In the genomic region with DNA sequence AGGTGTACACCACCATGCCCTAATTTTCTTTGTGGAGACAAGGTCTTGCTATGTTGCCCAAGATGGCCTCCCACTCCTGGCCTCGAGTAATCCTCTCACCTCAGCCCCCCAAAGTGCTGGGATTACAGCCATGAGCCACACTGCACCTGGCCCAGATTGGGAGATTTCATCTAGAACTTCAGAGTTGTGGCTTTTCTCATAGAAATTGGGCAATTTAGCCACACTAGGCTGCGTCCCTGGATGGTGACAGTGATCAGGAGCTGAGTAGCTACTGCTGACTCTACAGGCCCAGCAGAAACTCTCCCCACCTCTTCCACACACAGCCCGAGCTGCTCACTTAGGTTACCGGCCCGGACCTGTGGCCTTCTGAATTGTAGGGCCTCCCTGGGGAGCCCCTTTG, we compare ENCODE assay signal across 23 cellular contexts. TPM values are rescaled to one million over a fixed set of nuclear protein-coding genes. Genes with fewer than 3 reads are reported as not detected.
DNase-seq lines count a peak whose midpoint lies in the region; ATAC-seq, FAIRE-seq and TF ChIP-seq lines count a peak whose summit lies in the region.
"Had no signal": no experiment of that assay in that cellular context is flagged by ENCODE, and none has a peak within 500 bp of the region (broad histone marks: within the 10 kb centered on the region; RNA-seq: fewer than 3 reads in every experiment).

No MANE protein-coding gene starts in this region.

- H3K4me3 Mint-ChIP-seq in activated CD8-positive, alpha-beta T cell treated with anti-CD3 and anti-CD28 coated beads, Interleukin-2, amount 10 ng/mL, durations not matched to agents 7 days and 5 days: no peak overlapping the region
- no peak overlapping the region for H3K4me3 Mint-ChIP-seq in activated CD8-positive, alpha-beta T cell treated with anti-CD3 and anti-CD28 coated beads for 36 hours
- no peak overlapping the region for H3K4me3 Mint-ChIP-seq in memory B cell
- H3K4me3 Mint-ChIP-seq: CD4-positive, alpha-beta memory T cell had no signal

- H3K9me3 Mint-ChIP-seq in activated CD8-positive, alpha-beta T cell treated with anti-CD3 and anti-CD28 coated beads, Interleukin-2, amount 10 ng/mL, durations not matched to agents 7 days and 5 days (ENCODE audit: insufficient read depth): no peaks in the 10 kb centered on the region
- H3K9me3 Mint-ChIP-seq in activated CD8-positive, alpha-beta T cell treated with anti-CD3 and anti-CD28 coated beads for 36 hours: no peaks in the 10 kb centered on the region
- H3K9me3 Mint-ChIP-seq in memory B cell: no peaks in the 10 kb centered on the region

- TF ChIP-seq CTCF in activated CD8-positive, alpha-beta T cell treated with anti-CD3 and anti-CD28 coated beads for 36 hours (IDR thresholded peaks at IDR 0.05): no peak
- TF ChIP-seq CTCF in NB4 (IDR thresholded peaks at IDR 0.05; ENCODE audit: low read depth, low read length): no peak

- no peak overlapping the region for H3K4me3 ChIP-seq in NB4 (ENCODE audit: low read depth, low read length)
- H3K4me3 ChIP-seq: MG63, PC-9 had no signal

- H3K27me3 Mint-ChIP-seq in activated CD8-positive, alpha-beta T cell treated with anti-CD3 and anti-CD28 coated beads, Interleukin-2, amount 10 ng/mL, durations not matched to agents 7 days and 5 days (ENCODE audit: low read depth): peaks cover 3% of the 10 kb centered on the region
- no peaks in the 10 kb centered on the region for H3K27me3 Mint-ChIP-seq in activated CD8-positive, alpha-beta T cell treated with anti-CD3 and anti-CD28 coated beads for 36 hours
- H3K27me3 Mint-ChIP-seq in memory B cell: peaks cover 4% of the 10 kb centered on the region
- H3K27me3 Mint-ChIP-seq: CD4-positive, alpha-beta memory T cell had no signal

- no peak for FAIRE-seq in GM12891 (lab: Jason Lieb, UNC)
- FAIRE-seq: G401.6, H54 had no signal

- no peak for DNase-seq in activated CD8-positive, alpha-beta T cell treated with anti-CD3 and anti-CD28 coated beads, Interleukin-2, amount 10 ng/mL, durations not matched to agents 7 days and 5 days
- no peak for DNase-seq in activated CD8-positive, alpha-beta T cell treated with anti-CD3 and anti-CD28 coated beads for 36 hours
- DNase-seq in NB4 (ENCODE audit: low read depth) (peak; percentile 47), memory B cell (ENCODE audit: low spot score in 2 of 2) (no peak), GM12891 (ENCODE audit: insufficient read length, low spot score) (no peak), anterior cingulate cortex (lab: John Stamatoyannopoulos, UW) (no peak)
- DNase-seq: Calu3, DMS79 treated with DMSO at 0.1 percent for 48 hours, IMR-90, Karpas-422, MG63, NCI-H1417 treated with DMSO at 0.1 percent for 48 hours, NCI-H2029 treated with DMSO at 0.1 percent for 48 hours, NCI-H2171 treated with DMSO at 0.1 percent for 48 hours, NCI-H524, PC-9 had no signal

- CTCF ChIA-PET in activated CD8-positive, alpha-beta T cell treated with anti-CD3 and anti-CD28 coated beads, Interleukin-2, amount 10 ng/mL, durations not matched to agents 7 days and 5 days (lab: Charles Lee): interaction anchor here (1.2 to 8.3 kb wide), 6 partner anchors 12 to 108 kb away, joined by 3 to 270 read pairs (median 86); partner anchors contain the start of genes GRK6 and PFN3
- CTCF ChIA-PET in activated CD8-positive, alpha-beta T cell treated with anti-CD3 and anti-CD28 coated beads for 36 hours (lab: Charles Lee): interaction anchor here (0.9 to 9.7 kb wide), 9 partner anchors 10 to 108 kb away, joined by 3 to 237 read pairs (median 5); partner anchors contain the start of genes PFN3 and PRR7

- no peaks in the 10 kb centered on the region for H3K36me3 Mint-ChIP-seq in activated CD8-positive, alpha-beta T cell treated with anti-CD3 and anti-CD28 coated beads, Interleukin-2, amount 10 ng/mL, durations not matched to agents 7 days and 5 days (ENCODE audit: low read depth)
- no peaks in the 10 kb centered on the region for H3K36me3 Mint-ChIP-seq in activated CD8-positive, alpha-beta T cell treated with anti-CD3 and anti-CD28 coated beads for 36 hours (ENCODE audit: low read depth)
- no peaks in the 10 kb centered on the region for H3K36me3 Mint-ChIP-seq in memory B cell
- H3K36me3 Mint-ChIP-seq: CD4-positive, alpha-beta memory T cell had no signal

- H3K27ac Mint-ChIP-seq in activated CD8-positive, alpha-beta T cell treated with anti-CD3 and anti-CD28 coated beads, Interleukin-2, amount 10 ng/mL, durations not matched to agents 7 days and 5 days: peak overlapping the region; percentile 51
- no peak overlapping the region for H3K27ac Mint-ChIP-seq in activated CD8-positive, alpha-beta T cell treated with anti-CD3 and anti-CD28 coated beads for 36 hours
- peak overlapping the region; percentile 1 for H3K27ac Mint-ChIP-seq in memory B cell

- intact Hi-C loops in activated CD8-positive, alpha-beta T cell treated with anti-CD3 and anti-CD28 coated beads for 36 hours (cut with micrococcal nuclease): loop anchor here (10.0 kb wide), 1 partner anchor 78 kb away; the partner anchor contains the start of gene MXD3

- POLR2A ChIA-PET in activated CD8-positive, alpha-beta T cell treated with anti-CD3 and anti-CD28 coated beads, Interleukin-2, amount 10 ng/mL, durations not matched to agents 7 days and 5 days (lab: Charles Lee): interaction anchor here (0.8 to 1.0 kb wide), 2 partner anchors 60 to 63 kb away, joined by 3 read pairs; no protein-coding TSS in a partner anchor
- POLR2A ChIA-PET in activated CD8-positive, alpha-beta T cell treated with anti-CD3 and anti-CD28 coated beads for 36 hours (lab: Charles Lee): interaction anchor here (1.0 to 2.5 kb wide), 3 partner anchors 54 to 71 kb away, joined by 3 to 17 read pairs (median 9); partner anchors contain the start of gene PRR7

- no peak for TF ChIP-seq POLR2A in NB4 (IDR thresholded peaks at IDR 0.05; ENCODE audit: extremely low read depth, insufficient read length)
- no peak for TF ChIP-seq POLR2A in GM12891 (IDR thresholded peaks at IDR 0.05; ENCODE audit: low read depth, low read length)

- no peak for ATAC-seq in activated CD8-positive, alpha-beta T cell treated with anti-CD3 and anti-CD28 coated beads, Interleukin-2, amount 10 ng/mL, durations not matched to agents 7 days and 5 days
- ATAC-seq in activated CD8-positive, alpha-beta T cell treated with anti-CD3 and anti-CD28 coated beads for 36 hours: no peak
- ATAC-seq in memory B cell (ENCODE audit: low read depth) (no peak), HG02973 (IDR thresholded peaks at IDR 0.05; ENCODE audit: unreplicated experiment) (no peak)

- H3K4me1 Mint-ChIP-seq in activated CD8-positive, alpha-beta T cell treated with anti-CD3 and anti-CD28 coated beads, Interleukin-2, amount 10 ng/mL, durations not matched to agents 7 days and 5 days (ENCODE audit: low read depth): peaks cover 45% of the 10 kb centered on the region
- H3K4me1 Mint-ChIP-seq in activated CD8-positive, alpha-beta T cell treated with anti-CD3 and anti-CD28 coated beads for 36 hours (ENCODE audit: low read depth): peaks cover 36% of the 10 kb centered on the region
- peaks cover 28% of the 10 kb centered on the region for H3K4me1 Mint-ChIP-seq in memory B cell

TF ChIP-seq in GM12891, 5 proteins besides CTCF, POLR2A, EP300 and RAD21:
- TF ChIP-seq POLR2AphosphoS5 (IDR thresholded peaks at IDR 0.05; ENCODE audit: low read depth, low read length) (no peak), SPI1 (IDR thresholded peaks at IDR 0.05; ENCODE audit: low read depth, low read length) (no peak), TAF1 (IDR thresholded peaks at IDR 0.05; ENCODE audit: low read depth, low read length) (no peak), POU2F2 (IDR thresholded peaks at IDR 0.05; ENCODE audit: low read depth, low read length) (no peak), PAX5 (IDR thresholded peaks at IDR 0.05; ENCODE audit: insufficient read depth, low read length, severe bottlenecking) (no peak)

RNA-seq across cellular contexts. Expression of gene PFN3, which starts 7.7 kb away (rescaled TPM):
- not detected for total RNA-seq in activated CD8-positive, alpha-beta T cell treated with anti-CD3 and anti-CD28 coated beads, Interleukin-2, amount 10 ng/mL, durations not matched to agents 7 days and 5 days
- total RNA-seq in activated CD8-positive, alpha-beta T cell treated with anti-CD3 and anti-CD28 coated beads for 36 hours: not detected
- not detected for polyA plus RNA-seq in GM12891 (2012; ENCODE audit: low read depth, missing spikeins)
- total RNA-seq: A673; Calu3; CD4-positive, alpha-beta memory T cell; HT1080; IMR-90; PC-9; SK-MEL-5 had no signal
- polyA plus RNA-seq: CD4-positive, alpha-beta memory T cell; IMR-90 had no signal

RNA-seq across cellular contexts. Expression of gene SLC34A1, which starts 8.5 kb away (rescaled TPM):
- 1 to 10 TPM; 2.0 to 2.1 TPM for total RNA-seq in activated CD8-positive, alpha-beta T cell treated with anti-CD3 and anti-CD28 coated beads, Interleukin-2, amount 10 ng/mL, durations not matched to agents 7 days and 5 days
- total RNA-seq in activated CD8-positive, alpha-beta T cell treated with anti-CD3 and anti-CD28 coated beads for 36 hours: under 1 TPM; 0.29 to 0.43 TPM
- polyA plus RNA-seq in GM12891 (2012; ENCODE audit: low read depth, missing spikeins): 0.13 TPM
- total RNA-seq: A673, IMR-90 had no signal
- polyA plus RNA-seq: CD4-positive, alpha-beta memory T cell; IMR-90 had no signal

RNA-seq across cellular contexts. Expression of gene F12, which starts 16.6 kb away (rescaled TPM):
- total RNA-seq in activated CD8-positive, alpha-beta T cell treated with anti-CD3 and anti-CD28 coated beads, Interleukin-2, amount 10 ng/mL, durations not matched to agents 7 days and 5 days: 1 to 10 TPM; 3.2 to 3.5 TPM
- 1 to 10 TPM; 7.9 TPM for total RNA-seq in activated CD8-positive, alpha-beta T cell treated with anti-CD3 and anti-CD28 coated beads for 36 hours
- 4.7 TPM for polyA plus RNA-seq in GM12891 (2012; ENCODE audit: low read depth, missing spikeins)
- total RNA-seq: A673; CD4-positive, alpha-beta memory T cell had no signal

RNA-seq across cellular contexts. Expression of gene GRK6, which starts 33.7 kb away (rescaled TPM):
- 100 to 1,000 TPM; 206 to 213 TPM for total RNA-seq in activated CD8-positive, alpha-beta T cell treated with anti-CD3 and anti-CD28 coated beads, Interleukin-2, amount 10 ng/mL, durations not matched to agents 7 days and 5 days
- total RNA-seq in activated CD8-positive, alpha-beta T cell treated with anti-CD3 and anti-CD28 coated beads for 36 hours: 100 to 1,000 TPM; 133 to 137 TPM
- polyA plus RNA-seq in GM12891 (2012; ENCODE audit: low read depth, missing spikeins): 42.8 TPM

RNA-seq across cellular contexts. Expression of gene RGS14, which starts 35.0 kb away (rescaled TPM):
- 100 to 1,000 TPM; 112 to 117 TPM for total RNA-seq in activated CD8-positive, alpha-beta T cell treated with anti-CD3 and anti-CD28 coated beads, Interleukin-2, amount 10 ng/mL, durations not matched to agents 7 days and 5 days
- 10 to 100 TPM; 50.4 to 52.5 TPM for total RNA-seq in activated CD8-positive, alpha-beta T cell treated with anti-CD3 and anti-CD28 coated beads for 36 hours
- polyA plus RNA-seq in GM12891 (2012; ENCODE audit: low read depth, missing spikeins): 43.2 TPM
